Comparison of ENCODE assay signal across 17 cellular contexts in genomic region chr7:55957190-55957589, GRCh38. TPM values are rescaled to one million over a fixed set of nuclear protein-coding genes. Genes with fewer than 3 reads are reported as not detected.
DNase-seq lines count a peak whose midpoint lies in the region; ATAC-seq, FAIRE-seq and TF ChIP-seq lines count a peak whose summit lies in the region.
"Had no signal": no experiment of that assay in that cellular context is flagged by ENCODE, and none has a peak within 500 bp of the region (broad histone marks: within the 10 kb centered on the region; RNA-seq: fewer than 3 reads in every experiment).

No MANE protein-coding gene starts in this region.

- peaks cover 15% of the 10 kb centered on the region for H3K36me3 Mint-ChIP-seq in neural crest cell (ENCODE audit: low read depth)

- H3K4me3 Mint-ChIP-seq in neural crest cell = peak overlapping the region; percentile 6
- H3K4me3 Mint-ChIP-seq: B cell; CD8-positive, alpha-beta memory T cell had no signal

- no peak overlapping the region for H3K27ac ChIP-seq in RWPE2 (ENCODE audit: poor library complexity, severe bottlenecking)
- H3K27ac ChIP-seq: BLaER1 treated with 17β-estradiol and CSF1 and Interleukin-3, amounts not matched to agents 10 nM and 100 nM had no signal

- peaks cover 6% of the 10 kb centered on the region for H3K4me1 Mint-ChIP-seq in neural crest cell

- H3K27me3 ChIP-seq in RWPE2 (ENCODE audit: insufficient read depth, poor library complexity, severe bottlenecking) = no peaks in the 10 kb centered on the region
- H3K27me3 ChIP-seq: BLaER1 treated with 17β-estradiol and CSF1 and Interleukin-3, amounts not matched to agents 10 nM and 100 nM had no signal

- no peak for TF ChIP-seq CTCF in RWPE2 (IDR thresholded peaks at IDR 0.05; ENCODE audit: poor library complexity, severe bottlenecking)
- no peak for TF ChIP-seq CTCF in neural crest cell (conservative IDR thresholded peaks at IDR 0.05)

- no peak overlapping the region for H3K27ac Mint-ChIP-seq in neural crest cell (ENCODE audit: unreplicated experiment)
- H3K27ac Mint-ChIP-seq: B cell; CD8-positive, alpha-beta memory T cell had no signal

- ATAC-seq in RWPE2 (ENCODE audit: low read depth) = 0 out of 3 replicates have a peak, but pooled peaks have one; percentile 17
- ATAC-seq in esophagus mucosa = peak; percentile 28
- ATAC-seq: GM12878 had no signal

- peaks cover 8% of the 10 kb centered on the region for H3K4me1 ChIP-seq in RWPE2 (ENCODE audit: insufficient read depth, poor library complexity, severe bottlenecking)

- no peaks in the 10 kb centered on the region for H3K9me3 Mint-ChIP-seq in neural crest cell
- H3K9me3 Mint-ChIP-seq: CD8-positive, alpha-beta memory T cell had no signal

- H3K4me3 ChIP-seq in RWPE2 (ENCODE audit: severe bottlenecking) = no peak overlapping the region
- H3K4me3 ChIP-seq: BLaER1 treated with 17β-estradiol and CSF1 and Interleukin-3, amounts not matched to agents 10 nM and 100 nM; GM12878 had no signal

- no peak for DNase-seq in RWPE2 (ENCODE audit: low spot score)
- DNase-seq in neural crest cell (ENCODE audit: low read depth, low spot score) = no peak
- no peak for DNase-seq in RCC 7860 (ENCODE audit: low spot score)
- no peak for DNase-seq in hypothalamus (lab: John Stamatoyannopoulos, UW)
- DNase-seq in HPDE6-E6E7 (ENCODE audit: extremely low spot score) = no peak
- DNase-seq: CD8-positive, alpha-beta memory T cell; COR-L47; DMS 273 treated with DMSO at 0.1 percent for 48 hours; DMS53; DND-41; EL; HCEC 1CT had no signal

- H3K36me3 ChIP-seq in RWPE2 (ENCODE audit: low read depth) = peaks cover 32% of the 10 kb centered on the region

- H3K9me3 ChIP-seq in RWPE2 (ENCODE audit: severe bottlenecking) = no peaks in the 10 kb centered on the region
- H3K9me3 ChIP-seq: BLaER1 treated with 17β-estradiol and CSF1 and Interleukin-3, amounts not matched to agents 10 nM and 100 nM had no signal

- FAIRE-seq in RCC 7860 (lab: Jason Lieb, UNC) = no peak
- FAIRE-seq: GM12878, H54 had no signal

- H3K27me3 Mint-ChIP-seq in neural crest cell (ENCODE audit: low read depth) = no peaks in the 10 kb centered on the region
- H3K27me3 Mint-ChIP-seq: B cell; CD8-positive, alpha-beta memory T cell had no signal

RNA-seq across cellular contexts. Expression of gene MRPS17, which starts 5.5 kb away (rescaled TPM):
- 14.7 TPM for total RNA-seq in esophagus mucosa
- total RNA-seq in neural crest cell = 20.3 and 22.5 TPM in 2 replicates

RNA-seq across cellular contexts. Expression of gene NIPSNAP2, which starts 7.2 kb away (rescaled TPM):
- total RNA-seq in esophagus mucosa (30.9 TPM), neural crest cell (51.2 and 54.3 TPM in 2 replicates)
